8 cellular contexts compared by ENCODE assay signal in genomic region chr16:69890114-69890890, GRCh38.
DNase-seq lines count a peak whose midpoint lies in the region; ATAC-seq and TF ChIP-seq lines count a peak whose summit lies in the region.

No MANE protein-coding gene starts in this region.

- in situ Hi-C loops in astrocyte of the cerebellum (cut with HindIII; ENCODE audit: low sequenced_read_pairs), result no loop called here

- no peak for ATAC-seq in HG03025 (IDR thresholded peaks at IDR 0.05; ENCODE audit: low FRiP score, unreplicated experiment)
- no peak for ATAC-seq in HG03442 (IDR thresholded peaks at IDR 0.05; ENCODE audit: unreplicated experiment)

- TF ChIP-seq CTCF in astrocyte of the cerebellum (IDR thresholded peaks at IDR 0.05; ENCODE audit: low read depth, low read length, missing control alignments) (no peak), retinal pigment epithelial cell (conservative IDR thresholded peaks at IDR 0.05; ENCODE audit: low read depth, low read length) (no peak)

- H3K4me3 ChIP-seq in astrocyte of the cerebellum (ENCODE audit: low read depth, low read length) (no peak overlapping the region), retinal pigment epithelial cell (ENCODE audit: low read length) (no peak overlapping the region)

- DNase-seq in NCI-H1092 treated with DMSO at 0.1 percent for 48 hours (lab: John Stamatoyannopoulos, UW), result peak; percentile 90
- peak; percentile 15 for DNase-seq in astrocyte of the cerebellum (ENCODE audit: low read depth)
- DNase-seq in iPS DF 19.7 (ENCODE audit: low read depth, low spot score), result peak; percentile 33
- peak; percentile 73 for DNase-seq in retinal pigment epithelial cell (ENCODE audit: low read depth)
- DNase-seq in NCI-H226, result no peak
- DNase-seq in SHP77 treated with DMSO at 0.1 percent for 48 hours (lab: John Stamatoyannopoulos, UW), result no peak

Comparison
In these comparisons a context has a peak if more than half of its experiments do, and no peak if none do; other contexts are left out.
1. DNase-seq: peak in NCI-H1092 treated with DMSO at 0.1 percent for 48 hours (single experiment), astrocyte of the cerebellum (single experiment), iPS DF 19.7 (single experiment) and retinal pigment epithelial cell (single experiment); none in NCI-H226 (single experiment) and SHP77 treated with DMSO at 0.1 percent for 48 hours (single experiment).